8 cellular contexts compared by ENCODE assay signal in genomic region chr12:114684098-114684869, GRCh38. TPM values are rescaled to one million over a fixed set of nuclear protein-coding genes. Genes with fewer than 3 reads are reported as not detected.
DNase-seq lines count a peak whose midpoint lies in the region; ATAC-seq and TF ChIP-seq lines count a peak whose summit lies in the region.

Gene TBX3 (minus strand): TSS chr12:114684175. CDS start chr12:114683200, 975 bp downstream.

- ATAC-seq in GM21526 (IDR thresholded peaks at IDR 0.05; ENCODE audit: low FRiP score, unreplicated experiment), result no peak

- intact Hi-C loops in A673 (cut with micrococcal nuclease; ENCODE audit: unreplicated experiment), result no loop called here

- DNase-seq in A673 (ENCODE audit: low spot score), result peak; percentile 97
- DNase-seq in H4 (ENCODE audit: low spot score), result peak; percentile 99
- DNase-seq in NCI-H524 (lab: John Stamatoyannopoulos, UW), result peak; percentile 29 to 70
- DNase-seq in activated T-cell treated with anti-CD3 and anti-CD28 coated beads for 48 hours (ENCODE audit: low read depth), result peak; percentile 51
- peak; percentile 35 for DNase-seq in midbrain (lab: John Stamatoyannopoulos, UW)
- DNase-seq in stimulated activated CD8-positive, alpha-beta memory T cell treated with anti-CD3 and anti-CD28 coated beads, Interleukin-7, amount 100 ng/mL, for 24 hours (ENCODE audit: low read depth), result peak; percentile 18

- CTCF ChIA-PET in A673 (lab: Charles Lee), result interaction anchor here (0.5 to 1.4 kb wide), 4 partner anchors 18 to 1066 kb away, joined by 3 to 7 read pairs (median 4); no protein-coding TSS in a partner anchor

- TF ChIP-seq CTCF in A673 (conservative IDR thresholded peaks at IDR 0.05; ENCODE audit: low read depth, low read length), result peak; percentile 68

- H3K4me3 ChIP-seq in A673 (ENCODE audit: low read depth, low read length, poor library complexity, severe bottlenecking), result peak within 1 kb of the TSS; percentile 67
- H3K4me3 ChIP-seq in esophagus (ENCODE audit: low read depth in 1 of 2, low read length in 2 of 2), result peak within 1 kb of the TSS; percentile 62 to 73

- peaks cover 43% of the 10 kb centered on the region for H3K27me3 ChIP-seq in A673 (replicated peaks; ENCODE audit: insufficient read depth, low read depth, low read length, poor library complexity)
- H3K27me3 ChIP-seq in esophagus (ENCODE audit: control insufficient read depth in 1 of 2, insufficient read depth in 2 of 2, low read length in 2 of 2), result peaks cover 3% of the 10 kb centered on the region in 2 donors

- 1 to 2% methylated on average over 76 of the region's 76 CpGs for WGBS in esophagus, 2 donors

- BruUV-seq in A673 (replicated peaks; lab: Mats Ljungman, UMichigan), result no TSS peak

- no peaks in the 10 kb centered on the region for H3K4me1 ChIP-seq in A673 (ENCODE audit: insufficient read depth, low read length, poor library complexity, severe bottlenecking)
- H3K4me1 ChIP-seq in esophagus (ENCODE audit: control insufficient read depth in 2 of 2, insufficient read depth in 2 of 2, low read length in 1 of 2), result no peaks in the 10 kb centered on the region

- POLR2A ChIA-PET in A673 (lab: Charles Lee; ENCODE audit: low non-redundant PET), result interaction anchor here (0.5 to 0.7 kb wide), 3 partner anchors 29 to 181 kb away, joined by 3 to 5 read pairs (median 3); no protein-coding TSS in a partner anchor

- no peaks in the 10 kb centered on the region for H3K9me3 ChIP-seq in A673 (ENCODE audit: low read depth, low read length, poor library complexity, severe bottlenecking)
- H3K9me3 ChIP-seq in esophagus (ENCODE audit: control insufficient read depth in 2 of 2, insufficient read depth in 1 of 2, low read depth in 1 of 2, low read length in 1 of 2), result no peaks in the 10 kb centered on the region

- H3K27ac ChIP-seq in A673 (ENCODE audit: low read depth, low read length, poor library complexity, severe bottlenecking), result peak within 1 kb of the TSS; percentile 73
- peak within 1 kb of the TSS; percentile 91 to 93 for H3K27ac ChIP-seq in esophagus (ENCODE audit: low read depth in 2 of 2, low read length in 1 of 2)

- H3K36me3 ChIP-seq in A673 (ENCODE audit: insufficient read depth, low read length, poor library complexity, severe bottlenecking) (no peaks in the 10 kb centered on the region), esophagus (ENCODE audit: control insufficient read depth in 2 of 2, insufficient read depth in 2 of 2, low read length in 1 of 2) (no peaks in the 10 kb centered on the region)

RNA-seq across cellular contexts. Expression of gene TBX3, which starts in this region (rescaled TPM):
- 1.0 and 1.4 TPM in 2 replicates for total RNA-seq in A673 (2021)
- 16.1 and 17.5 TPM in 2 replicates for total RNA-seq in H4 (2014; rRNA removed; shearing (Covaris generic))
- polyA plus RNA-seq in esophagus, result 1 to 10 TPM; 1.7 to 3.1 TPM

Comparison
In these comparisons a context has a peak if more than half of its experiments do, and no peak if none do; other contexts are left out.
1. DNase-seq: peak in every context shown above with its lines; median percentile 99 in H4; 97 in A673; 51 in activated T-cell treated with anti-CD3 and anti-CD28 coated beads for 48 hours; 50 in NCI-H524; 35 in midbrain; 18 in stimulated activated CD8-positive, alpha-beta memory T cell treated with anti-CD3 and anti-CD28 coated beads, Interleukin-7, amount 100 ng/mL, for 24 hours.